ENCODE assay signal across 8 cellular contexts in genomic region chr10:4188406-4188805, GRCh38.
"Had no signal": no experiment of that assay in that cellular context is flagged by ENCODE, and none has a peak within 500 bp of the region (broad histone marks: within the 10 kb centered on the region; RNA-seq: fewer than 3 reads in every experiment).

No MANE protein-coding gene starts in this region.

- DNase-seq: GOT3, H9, HCEC 1CT, IMR-90, KG1 had no signal

- H3K4me3 ChIP-seq: K562 had no signal

- FAIRE-seq: H54, HTR-8/SVneo, K562 had no signal

- H3K9me3 Mint-ChIP-seq: H9 had no signal

- H3K27ac Mint-ChIP-seq: H9 had no signal

- ATAC-seq: K562 had no signal

- H3K4me3 Mint-ChIP-seq: H9 had no signal
